1 cellular context compared by ENCODE assay signal in the genomic region with DNA sequence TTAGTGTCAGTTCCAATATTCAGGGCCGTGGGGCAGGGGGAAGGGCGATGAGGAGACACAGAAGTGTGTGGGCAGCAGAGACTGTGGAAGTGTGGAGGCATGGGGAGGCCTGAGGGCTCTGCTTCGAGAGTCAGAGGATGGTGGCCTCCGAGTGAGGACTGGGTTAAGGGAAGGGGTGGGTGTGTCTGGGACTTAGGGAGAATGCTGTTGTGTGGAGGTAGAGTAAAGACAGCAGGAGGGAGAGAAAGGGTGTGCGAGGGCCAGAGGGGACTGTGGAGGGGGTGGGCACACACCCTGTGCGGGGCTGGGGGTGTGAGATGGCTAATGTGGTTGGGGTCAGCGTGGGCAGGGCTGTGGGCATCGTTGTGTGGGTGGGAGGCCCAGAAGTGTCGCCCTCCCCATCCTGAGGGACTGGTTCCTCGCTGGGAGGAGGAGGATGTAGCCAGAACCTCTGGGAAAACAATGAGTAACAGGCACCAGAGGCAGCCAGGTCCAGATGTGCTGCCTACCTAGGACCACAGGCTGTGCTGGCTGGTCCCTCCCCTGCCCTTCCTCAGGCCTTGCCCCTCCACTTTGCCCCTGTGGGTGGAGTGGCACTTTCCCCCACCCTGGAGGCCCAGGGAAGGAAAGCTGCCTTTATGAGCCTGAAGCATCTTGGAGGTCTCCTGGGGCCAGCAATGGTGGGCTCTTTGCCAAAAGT.
TF ChIP-seq lines count a peak whose summit lies in the region.

No MANE protein-coding gene starts in this region.

TF ChIP-seq in K562, 482 proteins besides CTCF, POLR2A, EP300 and RAD21:
- TF ChIP-seq, protein P1, sequence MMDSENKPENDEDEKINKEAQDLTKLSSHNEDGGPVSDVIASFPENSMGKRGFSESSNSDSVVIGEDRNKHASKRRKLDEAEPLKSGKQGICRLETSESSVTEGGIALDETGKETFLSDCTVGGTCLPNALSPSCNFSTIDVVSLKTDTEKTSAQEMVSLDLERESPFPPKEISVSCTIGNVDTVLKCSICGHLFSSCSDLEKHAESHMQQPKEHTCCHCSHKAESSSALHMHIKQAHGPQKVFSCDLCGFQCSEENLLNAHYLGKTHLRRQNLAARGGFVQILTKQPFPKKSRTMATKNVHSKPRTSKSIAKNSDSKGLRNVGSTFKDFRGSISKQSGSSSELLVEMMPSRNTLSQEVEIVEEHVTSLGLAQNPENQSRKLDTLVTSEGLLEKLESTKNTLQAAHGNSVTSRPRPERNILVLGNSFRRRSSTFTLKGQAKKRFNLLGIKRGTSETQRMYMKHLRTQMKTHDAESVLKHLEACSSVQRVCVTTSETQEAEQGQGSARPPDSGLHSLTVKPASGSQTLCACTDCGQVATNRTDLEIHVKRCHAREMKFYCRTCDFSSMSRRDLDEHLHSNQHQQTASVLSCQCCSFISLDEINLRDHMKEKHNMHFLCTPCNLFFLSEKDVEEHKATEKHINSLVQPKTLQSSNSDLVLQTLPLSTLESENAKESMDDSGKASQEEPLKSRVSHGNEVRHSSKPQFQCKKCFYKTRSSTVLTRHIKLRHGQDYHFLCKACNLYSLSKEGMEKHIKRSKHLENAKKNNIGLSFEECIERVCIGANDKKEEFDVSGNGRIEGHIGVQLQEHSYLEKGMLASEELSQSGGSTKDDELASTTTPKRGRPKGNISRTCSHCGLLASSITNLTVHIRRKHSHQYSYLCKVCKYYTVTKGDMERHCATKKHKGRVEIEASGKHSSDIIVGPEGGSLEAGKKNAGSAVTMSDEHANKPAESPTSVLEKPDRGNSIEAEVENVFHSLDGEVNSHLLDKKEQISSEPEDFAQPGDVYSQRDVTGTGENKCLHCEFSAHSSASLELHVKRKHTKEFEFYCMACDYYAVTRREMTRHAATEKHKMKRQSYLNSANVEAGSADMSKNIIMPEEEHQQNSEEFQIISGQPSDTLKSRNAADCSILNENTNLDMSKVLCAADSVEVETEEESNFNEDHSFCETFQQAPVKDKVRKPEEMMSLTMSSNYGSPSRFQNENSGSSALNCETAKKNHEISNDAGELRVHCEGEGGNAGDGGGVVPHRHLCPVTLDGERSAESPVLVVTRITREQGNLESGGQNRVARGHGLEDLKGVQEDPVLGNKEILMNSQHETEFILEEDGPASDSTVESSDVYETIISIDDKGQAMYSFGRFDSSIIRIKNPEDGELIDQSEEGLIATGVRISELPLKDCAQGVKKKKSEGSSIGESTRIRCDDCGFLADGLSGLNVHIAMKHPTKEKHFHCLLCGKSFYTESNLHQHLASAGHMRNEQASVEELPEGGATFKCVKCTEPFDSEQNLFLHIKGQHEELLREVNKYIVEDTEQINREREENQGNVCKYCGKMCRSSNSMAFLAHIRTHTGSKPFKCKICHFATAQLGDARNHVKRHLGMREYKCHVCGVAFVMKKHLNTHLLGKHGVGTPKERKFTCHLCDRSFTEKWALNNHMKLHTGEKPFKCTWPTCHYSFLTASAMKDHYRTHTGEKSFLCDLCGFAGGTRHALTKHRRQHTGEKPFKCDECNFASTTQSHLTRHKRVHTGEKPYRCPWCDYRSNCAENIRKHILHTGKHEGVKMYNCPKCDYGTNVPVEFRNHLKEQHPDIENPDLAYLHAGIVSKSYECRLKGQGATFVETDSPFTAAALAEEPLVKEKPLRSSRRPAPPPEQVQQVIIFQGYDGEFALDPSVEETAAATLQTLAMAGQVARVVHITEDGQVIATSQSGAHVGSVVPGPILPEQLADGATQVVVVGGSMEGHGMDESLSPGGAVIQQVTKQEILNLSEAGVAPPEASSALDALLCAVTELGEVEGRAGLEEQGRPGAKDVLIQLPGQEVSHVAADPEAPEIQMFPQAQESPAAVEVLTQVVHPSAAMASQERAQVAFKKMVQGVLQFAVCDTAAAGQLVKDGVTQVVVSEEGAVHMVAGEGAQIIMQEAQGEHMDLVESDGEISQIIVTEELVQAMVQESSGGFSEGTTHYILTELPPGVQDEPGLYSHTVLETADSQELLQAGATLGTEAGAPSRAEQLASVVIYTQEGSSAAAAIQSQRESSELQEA (IDR thresholded peaks at IDR 0.05; ENCODE audit: low read depth) = no peak; the same call in 1 of the 2 replicates
- TF ChIP-seq TEAD1 (CRISPR knock-in tag; IDR thresholded peaks at IDR 0.05) = no peak
- TF ChIP-seq, protein P2, sequence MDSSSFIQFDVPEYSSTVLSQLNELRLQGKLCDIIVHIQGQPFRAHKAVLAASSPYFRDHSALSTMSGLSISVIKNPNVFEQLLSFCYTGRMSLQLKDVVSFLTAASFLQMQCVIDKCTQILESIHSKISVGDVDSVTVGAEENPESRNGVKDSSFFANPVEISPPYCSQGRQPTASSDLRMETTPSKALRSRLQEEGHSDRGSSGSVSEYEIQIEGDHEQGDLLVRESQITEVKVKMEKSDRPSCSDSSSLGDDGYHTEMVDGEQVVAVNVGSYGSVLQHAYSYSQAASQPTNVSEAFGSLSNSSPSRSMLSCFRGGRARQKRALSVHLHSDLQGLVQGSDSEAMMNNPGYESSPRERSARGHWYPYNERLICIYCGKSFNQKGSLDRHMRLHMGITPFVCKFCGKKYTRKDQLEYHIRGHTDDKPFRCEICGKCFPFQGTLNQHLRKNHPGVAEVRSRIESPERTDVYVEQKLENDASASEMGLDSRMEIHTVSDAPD (CRISPR knock-in tag; IDR thresholded peaks at IDR 0.05) = no peak
- TF ChIP-seq JUND (IDR thresholded peaks at IDR 0.05; ENCODE audit: borderline replicate concordance, low read depth, low read length) = no peak
- no peak for TF ChIP-seq JUND (tag; IDR thresholded peaks at IDR 0.05; ENCODE audit: borderline replicate concordance, low read depth, low read length)
- no peak for TF ChIP-seq ZNF41 (CRISPR knock-in tag; conservative IDR thresholded peaks at IDR 0.05)
- no peak for TF ChIP-seq ZNF311 (CRISPR knock-in tag; IDR thresholded peaks at IDR 0.05)
- peak; percentile 62 for TF ChIP-seq RBFOX2 (IDR thresholded peaks at IDR 0.05; ENCODE audit: low read depth, low read length)
- TF ChIP-seq, protein P3, sequence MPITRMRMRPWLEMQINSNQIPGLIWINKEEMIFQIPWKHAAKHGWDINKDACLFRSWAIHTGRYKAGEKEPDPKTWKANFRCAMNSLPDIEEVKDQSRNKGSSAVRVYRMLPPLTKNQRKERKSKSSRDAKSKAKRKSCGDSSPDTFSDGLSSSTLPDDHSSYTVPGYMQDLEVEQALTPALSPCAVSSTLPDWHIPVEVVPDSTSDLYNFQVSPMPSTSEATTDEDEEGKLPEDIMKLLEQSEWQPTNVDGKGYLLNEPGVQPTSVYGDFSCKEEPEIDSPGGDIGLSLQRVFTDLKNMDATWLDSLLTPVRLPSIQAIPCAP (CRISPR knock-in tag; IDR thresholded peaks at IDR 0.05; ENCODE audit: borderline replicate concordance) = no peak
- TF ChIP-seq, protein P4, sequence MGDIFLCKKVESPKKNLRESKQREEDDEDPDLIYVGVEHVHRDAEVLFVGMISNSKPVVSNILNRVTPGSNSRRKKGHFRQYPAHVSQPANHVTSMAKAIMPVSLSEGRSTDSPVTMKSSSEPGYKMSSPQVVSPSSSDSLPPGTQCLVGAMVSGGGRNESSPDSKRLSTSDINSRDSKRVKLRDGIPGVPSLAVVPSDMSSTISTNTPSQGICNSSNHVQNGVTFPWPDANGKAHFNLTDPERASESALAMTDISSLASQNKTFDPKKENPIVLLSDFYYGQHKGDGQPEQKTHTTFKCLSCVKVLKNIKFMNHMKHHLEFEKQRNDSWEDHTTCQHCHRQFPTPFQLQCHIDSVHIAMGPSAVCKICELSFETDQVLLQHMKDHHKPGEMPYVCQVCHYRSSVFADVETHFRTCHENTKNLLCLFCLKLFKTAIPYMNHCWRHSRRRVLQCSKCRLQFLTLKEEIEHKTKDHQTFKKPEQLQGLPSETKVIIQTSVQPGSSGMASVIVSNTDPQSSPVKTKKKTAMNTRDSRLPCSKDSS (IDR thresholded peaks at IDR 0.05; ENCODE audit: low read depth, partially characterized antibody) = peak; percentile 34
- TF ChIP-seq, protein P5, sequence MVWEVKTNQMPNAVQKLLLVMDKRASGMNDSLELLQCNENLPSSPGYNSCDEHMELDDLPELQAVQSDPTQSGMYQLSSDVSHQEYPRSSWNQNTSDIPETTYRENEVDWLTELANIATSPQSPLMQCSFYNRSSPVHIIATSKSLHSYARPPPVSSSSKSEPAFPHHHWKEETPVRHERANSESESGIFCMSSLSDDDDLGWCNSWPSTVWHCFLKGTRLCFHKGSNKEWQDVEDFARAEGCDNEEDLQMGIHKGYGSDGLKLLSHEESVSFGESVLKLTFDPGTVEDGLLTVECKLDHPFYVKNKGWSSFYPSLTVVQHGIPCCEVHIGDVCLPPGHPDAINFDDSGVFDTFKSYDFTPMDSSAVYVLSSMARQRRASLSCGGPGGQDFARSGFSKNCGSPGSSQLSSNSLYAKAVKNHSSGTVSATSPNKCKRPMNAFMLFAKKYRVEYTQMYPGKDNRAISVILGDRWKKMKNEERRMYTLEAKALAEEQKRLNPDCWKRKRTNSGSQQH (CRISPR knock-in tag; IDR thresholded peaks at IDR 0.05) = peak; percentile 66; the same call in 1 of the 2 replicates
- no peak for TF ChIP-seq PTRF (tag; IDR thresholded peaks at IDR 0.05)
- peak; percentile 44; the same call in 1 of the 2 replicates for TF ChIP-seq POLR2G (IDR thresholded peaks at IDR 0.05; ENCODE audit: low read depth, low read length)
- no peak for TF ChIP-seq FIP1L1 (IDR thresholded peaks at IDR 0.05; ENCODE audit: low read depth, low read length, poor library complexity, severe bottlenecking)
- TF ChIP-seq KHSRP (IDR thresholded peaks at IDR 0.05) = no peak
- TF ChIP-seq, protein P6, sequence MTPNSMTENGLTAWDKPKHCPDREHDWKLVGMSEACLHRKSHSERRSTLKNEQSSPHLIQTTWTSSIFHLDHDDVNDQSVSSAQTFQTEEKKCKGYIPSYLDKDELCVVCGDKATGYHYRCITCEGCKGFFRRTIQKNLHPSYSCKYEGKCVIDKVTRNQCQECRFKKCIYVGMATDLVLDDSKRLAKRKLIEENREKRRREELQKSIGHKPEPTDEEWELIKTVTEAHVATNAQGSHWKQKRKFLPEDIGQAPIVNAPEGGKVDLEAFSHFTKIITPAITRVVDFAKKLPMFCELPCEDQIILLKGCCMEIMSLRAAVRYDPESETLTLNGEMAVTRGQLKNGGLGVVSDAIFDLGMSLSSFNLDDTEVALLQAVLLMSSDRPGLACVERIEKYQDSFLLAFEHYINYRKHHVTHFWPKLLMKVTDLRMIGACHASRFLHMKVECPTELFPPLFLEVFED (CRISPR knock-in tag; conservative IDR thresholded peaks at IDR 0.05) = peak; percentile 77; the same call in 1 of the 2 replicates
- TF ChIP-seq, protein P7, sequence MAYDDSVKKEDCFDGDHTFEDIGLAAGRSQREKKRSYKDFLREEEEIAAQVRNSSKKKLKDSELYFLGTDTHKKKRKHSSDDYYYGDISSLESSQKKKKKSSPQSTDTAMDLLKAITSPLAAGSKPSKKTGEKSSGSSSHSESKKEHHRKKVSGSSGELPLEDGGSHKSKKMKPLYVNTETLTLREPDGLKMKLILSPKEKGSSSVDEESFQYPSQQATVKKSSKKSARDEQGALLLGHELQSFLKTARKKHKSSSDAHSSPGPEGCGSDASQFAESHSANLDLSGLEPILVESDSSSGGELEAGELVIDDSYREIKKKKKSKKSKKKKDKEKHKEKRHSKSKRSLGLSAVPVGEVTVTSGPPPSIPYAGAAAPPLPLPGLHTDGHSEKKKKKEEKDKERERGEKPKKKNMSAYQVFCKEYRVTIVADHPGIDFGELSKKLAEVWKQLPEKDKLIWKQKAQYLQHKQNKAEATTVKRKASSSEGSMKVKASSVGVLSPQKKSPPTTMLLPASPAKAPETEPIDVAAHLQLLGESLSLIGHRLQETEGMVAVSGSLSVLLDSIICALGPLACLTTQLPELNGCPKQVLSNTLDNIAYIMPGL (CRISPR knock-in tag; IDR thresholded peaks at IDR 0.05) = peak; percentile 38; the same call in 1 of the 2 replicates
- TF ChIP-seq FOSL1 (tag; conservative IDR thresholded peaks at IDR 0.05) = no peak
- TF ChIP-seq, protein P8, sequence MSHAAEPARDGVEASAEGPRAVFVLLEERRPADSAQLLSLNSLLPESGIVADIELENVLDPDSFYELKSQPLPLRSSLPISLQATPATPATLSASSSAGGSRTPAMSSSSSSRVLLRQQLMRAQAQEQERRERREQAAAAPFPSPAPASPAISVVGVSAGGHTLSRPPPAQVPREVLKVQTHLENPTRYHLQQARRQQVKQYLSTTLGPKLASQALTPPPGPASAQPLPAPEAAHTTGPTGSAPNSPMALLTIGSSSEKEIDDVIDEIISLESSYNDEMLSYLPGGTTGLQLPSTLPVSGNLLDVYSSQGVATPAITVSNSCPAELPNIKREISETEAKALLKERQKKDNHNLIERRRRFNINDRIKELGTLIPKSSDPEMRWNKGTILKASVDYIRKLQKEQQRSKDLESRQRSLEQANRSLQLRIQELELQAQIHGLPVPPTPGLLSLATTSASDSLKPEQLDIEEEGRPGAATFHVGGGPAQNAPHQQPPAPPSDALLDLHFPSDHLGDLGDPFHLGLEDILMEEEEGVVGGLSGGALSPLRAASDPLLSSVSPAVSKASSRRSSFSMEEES (CRISPR knock-in tag; IDR thresholded peaks at IDR 0.05) = no peak
- no peak for TF ChIP-seq POLR2H (tag; IDR thresholded peaks at IDR 0.05; ENCODE audit: low read depth)
- TF ChIP-seq LARP7 (IDR thresholded peaks at IDR 0.05) = 0 out of 2 replicates have a peak, but pooled peaks have one; percentile 62
- TF ChIP-seq ESRRB (CRISPR knock-in tag; IDR thresholded peaks at IDR 0.05; ENCODE audit: borderline replicate concordance) = no peak
- TF ChIP-seq STAG1 (CRISPR knock-in tag; IDR thresholded peaks at IDR 0.05; ENCODE audit: borderline replicate concordance) = no peak
- TF ChIP-seq KAT2B (IDR thresholded peaks at IDR 0.05; ENCODE audit: low read depth, low read length) = no peak
- peak; percentile 47; the same call in 1 of the 2 replicates for TF ChIP-seq SUPT5H (IDR thresholded peaks at IDR 0.05)
- TF ChIP-seq SPI1 (IDR thresholded peaks at IDR 0.05; ENCODE audit: borderline replicate concordance, low read depth, low read length) = no peak
- TF ChIP-seq POLR2AphosphoS5 (IDR thresholded peaks at IDR 0.05; ENCODE audit: control insufficient read depth, insufficient read depth, low read depth, low read length) = peak; percentile 31; the same call in 1 of the 2 replicates
- TF ChIP-seq ARID1B (IDR thresholded peaks at IDR 0.05) = no peak
- no peak for TF ChIP-seq GATAD2B (IDR thresholded peaks at IDR 0.05; ENCODE audit: borderline replicate concordance)
- no peak for TF ChIP-seq PHF21A (IDR thresholded peaks at IDR 0.05; ENCODE audit: borderline replicate concordance, low read depth)
- TF ChIP-seq HDGF (IDR thresholded peaks at IDR 0.05) = no peak
